1 cellular context compared by ENCODE assay signal in the genomic region with DNA sequence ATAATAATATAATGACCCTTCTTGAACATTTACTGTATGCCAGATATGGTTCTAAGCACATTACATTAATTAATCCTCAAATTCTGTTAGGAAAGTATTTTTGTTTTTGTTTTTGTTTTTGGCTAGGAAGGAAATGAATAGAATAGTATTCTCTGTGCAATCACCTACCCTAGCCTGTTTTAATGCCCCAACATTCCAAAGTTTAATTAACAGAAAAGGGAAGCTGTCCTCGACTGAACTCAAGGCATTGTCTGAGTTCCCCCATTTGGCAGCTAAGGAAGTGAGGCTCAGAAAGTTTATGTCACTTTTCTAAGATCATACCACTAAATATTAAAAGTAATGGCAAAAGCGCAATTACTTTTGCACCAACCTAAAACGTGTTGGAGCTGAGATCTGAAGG.
TF ChIP-seq lines count a peak whose summit lies in the region.

No MANE protein-coding gene starts in this region.

TF ChIP-seq in IMR-90, 13 proteins besides CTCF, POLR2A, EP300 and RAD21:
- TF ChIP-seq RCOR1 (IDR thresholded peaks at IDR 0.05; ENCODE audit: insufficient replicate concordance, low read length) (no peak), BHLHE40 (IDR thresholded peaks at IDR 0.05; ENCODE audit: low read depth, low read length) (no peak), CHD1 (IDR thresholded peaks at IDR 0.05; ENCODE audit: low read depth, low read length) (no peak), RFX5 (IDR thresholded peaks at IDR 0.05; ENCODE audit: low read depth, low read length) (no peak), FOS (IDR thresholded peaks at IDR 0.05; ENCODE audit: low read depth, low read length) (no peak), SMC3 (IDR thresholded peaks at IDR 0.05; ENCODE audit: low read depth, low read length) (no peak), MAZ (IDR thresholded peaks at IDR 0.05; ENCODE audit: borderline replicate concordance, low read depth, low read length) (no peak), NFE2L2 (IDR thresholded peaks at IDR 0.05; ENCODE audit: low read depth, low read length) (no peak), MAFK (IDR thresholded peaks at IDR 0.05; ENCODE audit: low read depth, low read length) (no peak), CEBPB (IDR thresholded peaks at IDR 0.05; ENCODE audit: low read depth, low read length) (no peak), MXI1 (IDR thresholded peaks at IDR 0.05; ENCODE audit: borderline replicate concordance, low read depth, low read length) (no peak)
- TF ChIP-seq, protein P1, sequence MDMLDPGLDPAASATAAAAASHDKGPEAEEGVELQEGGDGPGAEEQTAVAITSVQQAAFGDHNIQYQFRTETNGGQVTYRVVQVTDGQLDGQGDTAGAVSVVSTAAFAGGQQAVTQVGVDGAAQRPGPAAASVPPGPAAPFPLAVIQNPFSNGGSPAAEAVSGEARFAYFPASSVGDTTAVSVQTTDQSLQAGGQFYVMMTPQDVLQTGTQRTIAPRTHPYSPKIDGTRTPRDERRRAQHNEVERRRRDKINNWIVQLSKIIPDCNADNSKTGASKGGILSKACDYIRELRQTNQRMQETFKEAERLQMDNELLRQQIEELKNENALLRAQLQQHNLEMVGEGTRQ (IDR thresholded peaks at IDR 0.05; ENCODE audit: low read depth, low read length), result no peak
- TF ChIP-seq, protein P2, sequence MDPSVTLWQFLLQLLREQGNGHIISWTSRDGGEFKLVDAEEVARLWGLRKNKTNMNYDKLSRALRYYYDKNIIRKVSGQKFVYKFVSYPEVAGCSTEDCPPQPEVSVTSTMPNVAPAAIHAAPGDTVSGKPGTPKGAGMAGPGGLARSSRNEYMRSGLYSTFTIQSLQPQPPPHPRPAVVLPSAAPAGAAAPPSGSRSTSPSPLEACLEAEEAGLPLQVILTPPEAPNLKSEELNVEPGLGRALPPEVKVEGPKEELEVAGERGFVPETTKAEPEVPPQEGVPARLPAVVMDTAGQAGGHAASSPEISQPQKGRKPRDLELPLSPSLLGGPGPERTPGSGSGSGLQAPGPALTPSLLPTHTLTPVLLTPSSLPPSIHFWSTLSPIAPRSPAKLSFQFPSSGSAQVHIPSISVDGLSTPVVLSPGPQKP (IDR thresholded peaks at IDR 0.05; ENCODE audit: borderline replicate concordance, low read depth, low read length), result no peak
